8 cellular contexts compared by ENCODE assay signal in genomic region chr10:30379983-30380382, GRCh38.
"Had no signal": no experiment of that assay in that cellular context is flagged by ENCODE, and none has a peak within 500 bp of the region (broad histone marks: within the 10 kb centered on the region; RNA-seq: fewer than 3 reads in every experiment).

No MANE protein-coding gene starts in this region.

- H3K36me3 Mint-ChIP-seq: IgD-negative memory B cell had no signal

- H3K27ac Mint-ChIP-seq: IgD-negative memory B cell had no signal

- H3K27ac ChIP-seq: HL-60 had no signal

- FAIRE-seq: H54, HepG2 had no signal

- H3K4me1 ChIP-seq: HAP-1 had no signal

- H3K4me3 Mint-ChIP-seq: IgD-negative memory B cell had no signal

- ATAC-seq: HepG2 had no signal

- DNase-seq: GOT3, Kasumi-1, KG1 had no signal

- H3K9me3 Mint-ChIP-seq: IgD-negative memory B cell had no signal

- H3K4me3 ChIP-seq: HAP-1 had no signal

- H3K9me3 ChIP-seq: HAP-1 had no signal

- H3K36me3 ChIP-seq: HAP-1 had no signal
